21 cellular contexts compared by ENCODE assay signal in the genomic region with DNA sequence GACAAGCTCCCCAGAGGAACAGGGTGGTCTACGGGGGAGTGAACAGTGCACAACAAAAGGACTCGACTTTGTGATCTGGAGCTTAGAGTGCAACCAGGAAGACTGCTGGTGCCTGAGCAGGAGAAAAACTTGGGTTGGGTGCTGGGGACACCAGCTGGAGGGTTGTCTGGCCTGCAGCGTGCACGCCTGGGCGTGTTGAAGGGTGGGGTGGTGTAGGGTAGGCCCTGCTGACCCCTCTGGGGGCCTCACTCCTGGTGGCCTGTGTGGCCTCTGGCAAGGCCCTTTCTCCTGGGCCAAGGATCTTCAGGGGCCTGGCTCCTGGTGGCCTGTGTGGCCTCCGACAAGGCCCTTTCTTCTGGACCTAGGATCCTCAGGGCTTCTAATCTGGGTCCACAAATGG. TPM values are rescaled to one million over a fixed set of nuclear protein-coding genes. Genes with fewer than 3 reads are reported as not detected.
DNase-seq lines count a peak whose midpoint lies in the region; ATAC-seq and TF ChIP-seq lines count a peak whose summit lies in the region.
"Had no signal": no experiment of that assay in that cellular context is flagged by ENCODE, and none has a peak within 500 bp of the region (broad histone marks: within the 10 kb centered on the region; RNA-seq: fewer than 3 reads in every experiment).

No MANE protein-coding gene starts in this region.

- no peaks in the 10 kb centered on the region for H3K9me3 ChIP-seq in colonic mucosa
- H3K9me3 ChIP-seq: A549, HAP-1 had no signal

- no peaks in the 10 kb centered on the region for H3K27me3 ChIP-seq in colonic mucosa

- no peak for ATAC-seq in activated naive CD8-positive, alpha-beta T cell treated with anti-CD3 and anti-CD28 coated beads, Interleukin-2, amount 10 ng/mL, durations not matched to agents 7 days and 5 days (ENCODE audit: low read depth)
- no peak for ATAC-seq in activated naive CD8-positive, alpha-beta T cell treated with anti-CD3 and anti-CD28 coated beads, Interleukin-2, amount 50 U/mL, for 24 hours
- ATAC-seq: A549 had no signal

- H3K4me3 ChIP-seq in colonic mucosa: no peak overlapping the region
- H3K4me3 ChIP-seq: A549, HAP-1 had no signal

- peaks cover 2% of the 10 kb centered on the region for H3K4me1 ChIP-seq in colonic mucosa
- H3K4me1 ChIP-seq: HAP-1 had no signal

- H3K36me3 Mint-ChIP-seq in activated naive CD8-positive, alpha-beta T cell treated with anti-CD3 and anti-CD28 coated beads, Interleukin-2, amount 10 ng/mL, durations not matched to agents 7 days and 5 days: peaks cover 5% of the 10 kb centered on the region
- H3K36me3 Mint-ChIP-seq in activated naive CD8-positive, alpha-beta T cell treated with anti-CD3 and anti-CD28 coated beads, Interleukin-2, amount 50 U/mL, for 24 hours (ENCODE audit: low read depth): peaks cover 12% of the 10 kb centered on the region
- peaks cover 5% of the 10 kb centered on the region; the same call in 1 of the 2 replicates for H3K36me3 Mint-ChIP-seq in HFFc6 (ENCODE audit: low read depth)
- peaks cover 29% of the 10 kb centered on the region for H3K36me3 Mint-ChIP-seq in brain
- H3K36me3 Mint-ChIP-seq in type B pancreatic cell: peaks cover 5% of the 10 kb centered on the region

- no peak overlapping the region for H3K4me3 Mint-ChIP-seq in activated naive CD8-positive, alpha-beta T cell treated with anti-CD3 and anti-CD28 coated beads, Interleukin-2, amount 10 ng/mL, durations not matched to agents 7 days and 5 days
- H3K4me3 Mint-ChIP-seq in activated naive CD8-positive, alpha-beta T cell treated with anti-CD3 and anti-CD28 coated beads, Interleukin-2, amount 50 U/mL, for 24 hours: no peak overlapping the region
- H3K4me3 Mint-ChIP-seq in HFFc6 (no peak overlapping the region), brain (no peak overlapping the region), type B pancreatic cell (no peak overlapping the region)

- H3K9ac ChIP-seq in colonic mucosa (ENCODE audit: low read depth in 2 of 2, low read length in 2 of 2): no peak overlapping the region

- H3K27me3 Mint-ChIP-seq in activated naive CD8-positive, alpha-beta T cell treated with anti-CD3 and anti-CD28 coated beads, Interleukin-2, amount 10 ng/mL, durations not matched to agents 7 days and 5 days: no peaks in the 10 kb centered on the region
- H3K27me3 Mint-ChIP-seq in activated naive CD8-positive, alpha-beta T cell treated with anti-CD3 and anti-CD28 coated beads, Interleukin-2, amount 50 U/mL, for 24 hours: no peaks in the 10 kb centered on the region
- H3K27me3 Mint-ChIP-seq in HFFc6 (ENCODE audit: insufficient read depth): peaks cover 2% of the 10 kb centered on the region; the same call in 1 of the 2 replicates
- no peaks in the 10 kb centered on the region for H3K27me3 Mint-ChIP-seq in brain
- H3K27me3 Mint-ChIP-seq in type B pancreatic cell: no peaks in the 10 kb centered on the region

- TF ChIP-seq CTCF in HFFc6 (IDR thresholded peaks at IDR 0.05) (no peak), brain (conservative IDR thresholded peaks at IDR 0.05) (no peak), colonic mucosa (IDR thresholded peaks at IDR 0.05) (no peak), type B pancreatic cell (conservative IDR thresholded peaks at IDR 0.05) (no peak)

- H3K4me1 Mint-ChIP-seq in activated naive CD8-positive, alpha-beta T cell treated with anti-CD3 and anti-CD28 coated beads, Interleukin-2, amount 10 ng/mL, durations not matched to agents 7 days and 5 days: peaks cover 3% of the 10 kb centered on the region
- H3K4me1 Mint-ChIP-seq in activated naive CD8-positive, alpha-beta T cell treated with anti-CD3 and anti-CD28 coated beads, Interleukin-2, amount 50 U/mL, for 24 hours: peaks cover 2% of the 10 kb centered on the region
- H3K4me1 Mint-ChIP-seq in HFFc6 (ENCODE audit: low read depth) (peaks cover 8% of the 10 kb centered on the region; the same call in 1 of the 2 replicates), brain (peaks cover 9% of the 10 kb centered on the region), type B pancreatic cell (ENCODE audit: unreplicated experiment) (no peaks in the 10 kb centered on the region)

- DNase-seq in activated naive CD8-positive, alpha-beta T cell treated with anti-CD3 and anti-CD28 coated beads, Interleukin-2, amount 10 ng/mL, durations not matched to agents 7 days and 5 days: no peak
- DNase-seq in activated naive CD8-positive, alpha-beta T cell treated with anti-CD3 and anti-CD28 coated beads, Interleukin-2, amount 50 U/mL, for 24 hours: no peak
- DNase-seq in HFFc6 (no peak), colonic mucosa (no peak), type B pancreatic cell (ENCODE audit: extremely low spot score, unreplicated experiment) (no peak), HT-29 (ENCODE audit: low spot score) (no peak)
- DNase-seq: DMS53; NCI-H1417; NCI-H1930; NCI-H2171; NCI-H446; NCI-H69; NK-92 treated with Interleukin-12 subunit alpha and Interleukin-12 subunit beta, amount 100 ng/mL, for 24 hours; SIG-M5 had no signal

- peak overlapping the region; percentile 45 for H3K27ac Mint-ChIP-seq in activated naive CD8-positive, alpha-beta T cell treated with anti-CD3 and anti-CD28 coated beads, Interleukin-2, amount 10 ng/mL, durations not matched to agents 7 days and 5 days
- H3K27ac Mint-ChIP-seq in activated naive CD8-positive, alpha-beta T cell treated with anti-CD3 and anti-CD28 coated beads, Interleukin-2, amount 50 U/mL, for 24 hours: no peak overlapping the region
- peak overlapping the region; percentile 31; the same call in 1 of the 2 replicates for H3K27ac Mint-ChIP-seq in HFFc6
- peak overlapping the region in 3 of 5 experiments; percentile 38 to 41 (median 40) for H3K27ac Mint-ChIP-seq in brain
- H3K27ac Mint-ChIP-seq in type B pancreatic cell: no peak overlapping the region

- no peaks in the 10 kb centered on the region for H3K9me3 Mint-ChIP-seq in activated naive CD8-positive, alpha-beta T cell treated with anti-CD3 and anti-CD28 coated beads, Interleukin-2, amount 10 ng/mL, durations not matched to agents 7 days and 5 days
- no peaks in the 10 kb centered on the region for H3K9me3 Mint-ChIP-seq in activated naive CD8-positive, alpha-beta T cell treated with anti-CD3 and anti-CD28 coated beads, Interleukin-2, amount 50 U/mL, for 24 hours
- H3K9me3 Mint-ChIP-seq in HFFc6: no peaks in the 10 kb centered on the region
- no peaks in the 10 kb centered on the region for H3K9me3 Mint-ChIP-seq in brain
- H3K9me3 Mint-ChIP-seq in type B pancreatic cell: no peaks in the 10 kb centered on the region

- H3K36me3 ChIP-seq in colonic mucosa: no peaks in the 10 kb centered on the region

- no peak overlapping the region for H3K27ac ChIP-seq in colonic mucosa
- H3K27ac ChIP-seq: C4-2B, HL-60 had no signal

- intact Hi-C loops in colonic mucosa (cut with DNase I): loop anchor here (10.0 kb wide), 1 partner anchor 65 kb away; a partner anchor contains a TSS

- POLR2A ChIA-PET in activated naive CD8-positive, alpha-beta T cell treated with anti-CD3 and anti-CD28 coated beads, Interleukin-2, amount 10 ng/mL, durations not matched to agents 7 days and 5 days (lab: Charles Lee): interaction anchor here (0.6 to 1.4 kb wide), 2 partner anchors 10 to 35 kb away, joined by 3 to 5 read pairs; no protein-coding TSS in a partner anchor

RNA-seq across cellular contexts. Expression of a gene that starts 4.7 kb away (rescaled TPM):
- under 1 TPM; 0.30 to 0.40 TPM for total RNA-seq in activated naive CD8-positive, alpha-beta T cell treated with anti-CD3 and anti-CD28 coated beads, Interleukin-2, amount 10 ng/mL, durations not matched to agents 7 days and 5 days
- under 1 TPM in 1 of 6 experiments, not detected in 5; 0.07 TPM for total RNA-seq in HFFc6 (2021; fragmentation: NEBNext Ultra II Directional; extraction: Animal tissue kit (Norgen Biotek cat#: 25700))
- not detected for polyA plus RNA-seq in brain (ENCODE audit: insufficient read depth, low read depth, low replicate concordance)
- total RNA-seq in colonic mucosa (under 1 TPM in 1 of 2 donors, not detected in 1; 0.12 TPM), type B pancreatic cell (ENCODE audit: low replicate concordance) (0.19 and 0.26 TPM in 2 replicates)
- not detected in 2 replicates for total RNA-seq in HT-29 (2014; rRNA removed; shearing (Covaris generic))
- total RNA-seq: RPMI7951 had no signal
- polyA plus RNA-seq: A549 had no signal

RNA-seq across cellular contexts. Expression of a gene that starts 27.1 kb away (rescaled TPM):
- total RNA-seq in activated naive CD8-positive, alpha-beta T cell treated with anti-CD3 and anti-CD28 coated beads, Interleukin-2, amount 10 ng/mL, durations not matched to agents 7 days and 5 days: 10 to 100 TPM; 47.0 to 50.6 TPM
- total RNA-seq in HFFc6 (2021; fragmentation: NEBNext Ultra II Directional; extraction: Animal tissue kit (Norgen Biotek cat#: 25700)): 10 to 100 TPM; 53.4 to 63.2 (median 55.3) TPM
- polyA plus RNA-seq in brain (ENCODE audit: insufficient read depth, low read depth, low replicate concordance): 36.3 TPM
- 10 to 100 TPM; 29.1 to 43.6 TPM for total RNA-seq in colonic mucosa
- 56.3 and 94.0 TPM in 2 replicates for total RNA-seq in type B pancreatic cell (ENCODE audit: low replicate concordance)
- 102 and 108 TPM in 2 replicates for total RNA-seq in HT-29 (2014; rRNA removed; shearing (Covaris generic))

RNA-seq across cellular contexts. Expression of a gene that starts 37.5 kb away (rescaled TPM):
- total RNA-seq in activated naive CD8-positive, alpha-beta T cell treated with anti-CD3 and anti-CD28 coated beads, Interleukin-2, amount 10 ng/mL, durations not matched to agents 7 days and 5 days: 10 to 100 TPM; 26.4 to 32.2 TPM
- total RNA-seq in HFFc6 (2021; fragmentation: NEBNext Ultra II Directional; extraction: Animal tissue kit (Norgen Biotek cat#: 25700)): 100 to 1,000 TPM in 4 of 6 experiments, 10 to 100 TPM in 2; 85.5 to 144 (median 102) TPM
- 30.7 TPM for polyA plus RNA-seq in brain (ENCODE audit: insufficient read depth, low read depth, low replicate concordance)
- 10 to 100 TPM; 30.6 to 36.0 TPM for total RNA-seq in colonic mucosa
- 42.5 and 97.7 TPM in 2 replicates for total RNA-seq in type B pancreatic cell (ENCODE audit: low replicate concordance)
- 31.1 and 45.7 TPM in 2 replicates for total RNA-seq in HT-29 (2014; rRNA removed; shearing (Covaris generic))

RNA-seq across cellular contexts. Expression of a gene that starts 43.2 kb away (rescaled TPM):
- 100 to 1,000 TPM; 100 to 113 TPM for total RNA-seq in activated naive CD8-positive, alpha-beta T cell treated with anti-CD3 and anti-CD28 coated beads, Interleukin-2, amount 10 ng/mL, durations not matched to agents 7 days and 5 days
- 10 to 100 TPM; 59.6 to 74.8 (median 66.0) TPM for total RNA-seq in HFFc6 (2021; fragmentation: NEBNext Ultra II Directional; extraction: Animal tissue kit (Norgen Biotek cat#: 25700))
- polyA plus RNA-seq in brain (ENCODE audit: insufficient read depth, low read depth, low replicate concordance): 71.2 TPM
- total RNA-seq in colonic mucosa (100 to 1,000 TPM in 1 of 2 donors, 10 to 100 TPM in 1; 55.7 to 101 TPM), type B pancreatic cell (ENCODE audit: low replicate concordance) (66.7 and 93.0 TPM in 2 replicates)
- total RNA-seq in HT-29 (2014; rRNA removed; shearing (Covaris generic)): 114 and 117 TPM in 2 replicates

RNA-seq across cellular contexts. Expression of a gene that starts 44.4 kb away (rescaled TPM):
- total RNA-seq in activated naive CD8-positive, alpha-beta T cell treated with anti-CD3 and anti-CD28 coated beads, Interleukin-2, amount 10 ng/mL, durations not matched to agents 7 days and 5 days: not detected
- not detected for total RNA-seq in HFFc6 (2021; fragmentation: NEBNext Ultra II Directional; extraction: Animal tissue kit (Norgen Biotek cat#: 25700))
- polyA plus RNA-seq in brain (ENCODE audit: insufficient read depth, low read depth, low replicate concordance): not detected
- 10 to 100 TPM; 48.5 to 55.9 TPM for total RNA-seq in colonic mucosa
- 3.3 and 5.0 TPM in 2 replicates for total RNA-seq in type B pancreatic cell (ENCODE audit: low replicate concordance)
- 6.1 and 10.7 TPM in 2 replicates for total RNA-seq in HT-29 (2014; rRNA removed; shearing (Covaris generic))
- total RNA-seq: OCI-LY7, RPMI7951 had no signal

Comparison
In these comparisons a context has a peak if more than half of its experiments do, and no peak if none do; other contexts are left out.
1. H3K27ac Mint-ChIP-seq: peak in activated naive CD8-positive, alpha-beta T cell treated with anti-CD3 and anti-CD28 coated beads, Interleukin-2, amount 10 ng/mL, durations not matched to agents 7 days and 5 days (single experiment), HFFc6 (single experiment) and brain (3 of 5); none in activated naive CD8-positive, alpha-beta T cell treated with anti-CD3 and anti-CD28 coated beads, Interleukin-2, amount 50 U/mL, for 24 hours (single experiment) and type B pancreatic cell (single experiment).